Comparison of ENCODE assay signal across 8 cellular contexts in genomic region chr21:37220981-37221664, GRCh38. TPM values are rescaled to one million over a fixed set of nuclear protein-coding genes. Genes with fewer than 3 reads are reported as not detected.
DNase-seq lines count a peak whose midpoint lies in the region; ATAC-seq and TF ChIP-seq lines count a peak whose summit lies in the region.

No MANE protein-coding gene starts in this region.

- TF ChIP-seq CTCF in AG09309 (IDR thresholded peaks at IDR 0.05; ENCODE audit: control insufficient read depth, insufficient read depth, low read depth, low read length, missing control alignments) = peak; percentile 36

- H3K4me3 ChIP-seq in AG09309 (ENCODE audit: control insufficient read depth, low read depth, low read length) = peak overlapping the region; percentile 43

- peak; percentile 86 for ATAC-seq in GM18909 (IDR thresholded peaks at IDR 0.05; ENCODE audit: poor library complexity, unreplicated experiment)
- ATAC-seq in HG03159 (IDR thresholded peaks at IDR 0.05; ENCODE audit: unreplicated experiment) = peak; percentile 83

- DNase-seq in AG09309 (ENCODE audit: low read depth) (peak; percentile 46), NCI-H345 (lab: John Stamatoyannopoulos, UW) (peak; percentile 98), cerebellum (ENCODE audit: low spot score) (peak; percentile 93), kidney glomerular epithelial cell (lab: John Stamatoyannopoulos, UW) (peak; percentile 79)
- DNase-seq in activated CD4-positive, CD25-positive, alpha-beta regulatory T cell treated with anti-CD3 and anti-CD28 coated beads, Interleukin-2, amount 50 U/mL, for 72 hours = peak; percentile 93
- DNase-seq in stimulated activated CD4-positive, alpha-beta T cell treated with anti-CD3 and anti-CD28 coated beads, Interleukin-1b, Interleukin-23, amount 100 ng/mL, for 1 hour (ENCODE audit: low read depth in 2 of 2) = peak; percentile 82 to 95

RNA-seq across cellular contexts. Expression of gene VPS26C, which starts 46.0 kb away (rescaled TPM):
- total RNA-seq in cerebellum = 44.1 TPM

Comparison
In these comparisons a context has a peak if more than half of its experiments do, and no peak if none do; other contexts are left out.
1. Peak in every context shown above with its lines: DNase-seq, ATAC-seq and H3K4me3 ChIP-seq.
2. DNase-seq: peak in every context shown above with its lines; median percentile 98 in NCI-H345; 93 in activated CD4-positive, CD25-positive, alpha-beta regulatory T cell treated with anti-CD3 and anti-CD28 coated beads, Interleukin-2, amount 50 U/mL, for 72 hours; 93 in cerebellum; 88 in stimulated activated CD4-positive, alpha-beta T cell treated with anti-CD3 and anti-CD28 coated beads, Interleukin-1b, Interleukin-23, amount 100 ng/mL, for 1 hour; 79 in kidney glomerular epithelial cell; 46 in AG09309.